9 cellular contexts compared by ENCODE assay signal in genomic region chr7:143416565-143417149, GRCh38. TPM values are rescaled to one million over a fixed set of nuclear protein-coding genes. Genes with fewer than 3 reads are reported as not detected.
DNase-seq lines count a peak whose midpoint lies in the region; ATAC-seq, FAIRE-seq and TF ChIP-seq lines count a peak whose summit lies in the region.
"Had no signal": no experiment of that assay in that cellular context is flagged by ENCODE, and none has a peak within 500 bp of the region (broad histone marks: within the 10 kb centered on the region; RNA-seq: fewer than 3 reads in every experiment).

No MANE protein-coding gene starts in this region.

- TF ChIP-seq CTCF in GM20000 (IDR thresholded peaks at IDR 0.05; ENCODE audit: extremely low read depth, missing control alignments) (peak; percentile 37), thyroid gland (IDR thresholded peaks at IDR 0.05) (peak; percentile 54 to 74 (median 62))

- H3K27me3 Mint-ChIP-seq in activated naive CD8-positive, alpha-beta T cell treated with anti-CD3 and anti-CD28 coated beads, Interleukin-2, amount 50 U/mL, for 24 hours = no peaks in the 10 kb centered on the region

- no peaks in the 10 kb centered on the region for H3K4me1 ChIP-seq in thyroid gland

- no peak overlapping the region for H3K4me3 Mint-ChIP-seq in activated naive CD8-positive, alpha-beta T cell treated with anti-CD3 and anti-CD28 coated beads, Interleukin-2, amount 50 U/mL, for 24 hours

- no peak overlapping the region for H3K27ac ChIP-seq in thyroid gland

- H3K36me3 Mint-ChIP-seq in activated naive CD8-positive, alpha-beta T cell treated with anti-CD3 and anti-CD28 coated beads, Interleukin-2, amount 50 U/mL, for 24 hours (ENCODE audit: low read depth) = peaks cover 9% of the 10 kb centered on the region

- intact Hi-C loops in thyroid gland (cut with DNase I) = loop anchor here (5.0 to 10.0 kb wide), 3 partner anchors 34 to 174 kb away; partner anchors contain the start of genes CASP2, TMEM139 and ZYX

- H3K27ac Mint-ChIP-seq in activated naive CD8-positive, alpha-beta T cell treated with anti-CD3 and anti-CD28 coated beads, Interleukin-2, amount 50 U/mL, for 24 hours = no peak overlapping the region

- H3K9me3 ChIP-seq in thyroid gland = no peaks in the 10 kb centered on the region

- H3K9me3 Mint-ChIP-seq in activated naive CD8-positive, alpha-beta T cell treated with anti-CD3 and anti-CD28 coated beads, Interleukin-2, amount 50 U/mL, for 24 hours = no peaks in the 10 kb centered on the region

- 5 to 9% methylated on average over 3 of the region's 3 CpGs for WGBS in thyroid gland, 2 donors

- TF ChIP-seq POLR2A in thyroid gland (IDR thresholded peaks at IDR 0.05) = no peak
- no peak for TF ChIP-seq POLR2A in GM12891 (IDR thresholded peaks at IDR 0.05; ENCODE audit: low read depth, low read length)

- peak; percentile 52 for ATAC-seq in activated naive CD8-positive, alpha-beta T cell treated with anti-CD3 and anti-CD28 coated beads, Interleukin-2, amount 50 U/mL, for 24 hours

- FAIRE-seq in GM12891 (lab: Jason Lieb, UNC) = no peak

- no peaks in the 10 kb centered on the region for H3K36me3 ChIP-seq in thyroid gland

- peaks cover 8% of the 10 kb centered on the region for H3K4me1 Mint-ChIP-seq in activated naive CD8-positive, alpha-beta T cell treated with anti-CD3 and anti-CD28 coated beads, Interleukin-2, amount 50 U/mL, for 24 hours

- DNase-seq in D341Med (ENCODE audit: low spot score) = peak; percentile 62
- peak; percentile 83 for DNase-seq in GM20000 (ENCODE audit: low spot score)
- DNase-seq in NCI-H146 (lab: John Stamatoyannopoulos, UW) = peak; percentile 30
- no peak for DNase-seq in activated naive CD8-positive, alpha-beta T cell treated with anti-CD3 and anti-CD28 coated beads, Interleukin-2, amount 50 U/mL, for 24 hours
- DNase-seq in hepatic stellate cell (ENCODE audit: low spot score) = peak; percentile 69
- no peak for DNase-seq in thyroid gland
- DNase-seq in GM12891 (ENCODE audit: insufficient read length, low spot score) = no peak
- no peak for DNase-seq in activated CD4-positive, alpha-beta T cell treated with anti-CD3 and anti-CD28 coated beads, Interleukin-2, amount 50 U/mL, for 4 hours

- H3K4me3 ChIP-seq in thyroid gland (replicated peaks in 1 of 3) = no peak overlapping the region

- no peaks in the 10 kb centered on the region for H3K27me3 ChIP-seq in thyroid gland

TF ChIP-seq in GM12891, 5 proteins besides CTCF, POLR2A, EP300 and RAD21:
- TF ChIP-seq PAX5 (IDR thresholded peaks at IDR 0.05; ENCODE audit: insufficient read depth, low read length, severe bottlenecking) = no peak
- no peak for TF ChIP-seq POLR2AphosphoS5 (IDR thresholded peaks at IDR 0.05; ENCODE audit: low read depth, low read length)
- TF ChIP-seq SPI1 (IDR thresholded peaks at IDR 0.05; ENCODE audit: low read depth, low read length) = no peak
- no peak for TF ChIP-seq POU2F2 (IDR thresholded peaks at IDR 0.05; ENCODE audit: low read depth, low read length)
- TF ChIP-seq TAF1 (IDR thresholded peaks at IDR 0.05; ENCODE audit: low read depth, low read length) = no peak
TF ChIP-seq in GM12891: peak in this region for 0.

RNA-seq across cellular contexts. Expression of gene EPHA1, which starts 8.0 kb away (rescaled TPM):
- 10 to 100 TPM in 3 of 4 donors, 1 to 10 TPM in 1; 7.5 to 22.4 (median 16.4) TPM for total RNA-seq in thyroid gland
- polyA plus RNA-seq in GM12891 (2012; ENCODE audit: low read depth, missing spikeins) = 0.72 TPM

RNA-seq across cellular contexts. Expression of gene TAS2R60, which starts 26.6 kb away (rescaled TPM):
- not detected for total RNA-seq in thyroid gland
- not detected for polyA plus RNA-seq in GM12891 (2012; ENCODE audit: low read depth, missing spikeins)
- total RNA-seq: skeletal muscle tissue had no signal

RNA-seq across cellular contexts. Expression of gene ZYX, which starts 35.5 kb away (rescaled TPM):
- total RNA-seq in thyroid gland = 10 to 100 TPM; 24.6 to 55.4 (median 31.3) TPM
- polyA plus RNA-seq in GM12891 (2012; ENCODE audit: low read depth, missing spikeins) = 69.6 TPM

RNA-seq across cellular contexts. Expression of gene FAM131B, which starts 54.1 kb away (rescaled TPM):
- total RNA-seq in thyroid gland = under 1 TPM in 2 of 4 donors, not detected in 2; 0.11 to 0.54 TPM
- 0.03 TPM for polyA plus RNA-seq in GM12891 (2012; ENCODE audit: low read depth, missing spikeins)

Comparison
In these comparisons a context has a peak if more than half of its experiments do, and no peak if none do; other contexts are left out.
1. DNase-seq: peak in D341Med (single experiment), GM20000 (single experiment), NCI-H146 (single experiment) and hepatic stellate cell (single experiment); none in activated naive CD8-positive, alpha-beta T cell treated with anti-CD3 and anti-CD28 coated beads, Interleukin-2, amount 50 U/mL, for 24 hours (single experiment), thyroid gland (0 of 2), GM12891 (single experiment) and activated CD4-positive, alpha-beta T cell treated with anti-CD3 and anti-CD28 coated beads, Interleukin-2, amount 50 U/mL, for 4 hours (0 of 2).